Comparison of ENCODE assay signal across 24 cellular contexts in genomic region chr2:228777855-228778355, GRCh38.
"Had no signal": no experiment of that assay in that cellular context is flagged by ENCODE, and none has a peak within 500 bp of the region (broad histone marks: within the 10 kb centered on the region; RNA-seq: fewer than 3 reads in every experiment).

No MANE protein-coding gene starts in this region.

- H3K27ac ChIP-seq: breast epithelium, epithelial cell of prostate, foreskin keratinocyte, sigmoid colon, thoracic aorta, WERI-Rb-1 had no signal

- H3K4me3 Mint-ChIP-seq: activated CD4-positive, alpha-beta T cell treated with anti-CD3 and anti-CD28 coated beads, Interleukin-2, amount 10 ng/mL, durations not matched to agents 7 days and 5 days; activated CD8-positive, alpha-beta memory T cell treated with anti-CD3 and anti-CD28 coated beads, Interleukin-2, amount 10 ng/mL, durations not matched to agents 7 days and 5 days; activated CD8-positive, alpha-beta T cell treated with anti-CD3 and anti-CD28 coated beads for 36 hours; activated naive CD4-positive, alpha-beta T cell treated with anti-CD3 and anti-CD28 coated beads, Interleukin-2, amount 10 ng/mL, durations not matched to agents 7 days and 5 days; memory B cell; T-cell; T-helper 2 cell treated with Interferon-gamma antibody and Interleukin-4, amounts not matched to agents 5 μg/mL and 100 μg/mL, for 36 hours; type B pancreatic cell had no signal

- H3K4me2 ChIP-seq: smooth muscle cell had no signal

- H3K4me1 ChIP-seq: breast epithelium, foreskin keratinocyte, sigmoid colon had no signal

- H3K9me3 Mint-ChIP-seq: type B pancreatic cell had no signal

- H3K4me3 ChIP-seq: breast epithelium, sigmoid colon, smooth muscle cell, thoracic aorta had no signal

- H3K27me3 Mint-ChIP-seq: activated CD4-positive, alpha-beta T cell treated with anti-CD3 and anti-CD28 coated beads, Interleukin-2, amount 10 ng/mL, durations not matched to agents 7 days and 5 days; activated CD8-positive, alpha-beta memory T cell treated with anti-CD3 and anti-CD28 coated beads, Interleukin-2, amount 10 ng/mL, durations not matched to agents 7 days and 5 days; activated CD8-positive, alpha-beta T cell treated with anti-CD3 and anti-CD28 coated beads for 36 hours; activated naive CD4-positive, alpha-beta T cell treated with anti-CD3 and anti-CD28 coated beads, Interleukin-2, amount 10 ng/mL, durations not matched to agents 7 days and 5 days; memory B cell; T-cell had no signal

- H3K9me3 ChIP-seq: sigmoid colon, thoracic aorta had no signal

- H3K36me3 ChIP-seq: breast epithelium, sigmoid colon, thoracic aorta, WERI-Rb-1 had no signal

- DNase-seq: activated CD4-positive, alpha-beta T cell treated with anti-CD3 and anti-CD28 coated beads, Interleukin-2, amount 10 ng/mL, durations not matched to agents 7 days and 5 days; activated CD4-positive, CD25-positive, alpha-beta regulatory T cell treated with anti-CD3 and anti-CD28 coated beads, Interleukin-2, amount 50 U/mL, for 72 hours; activated CD8-positive, alpha-beta memory T cell treated with anti-CD3 and anti-CD28 coated beads, Interleukin-2, amount 10 ng/mL, durations not matched to agents 7 days and 5 days; activated CD8-positive, alpha-beta T cell treated with anti-CD3 and anti-CD28 coated beads for 36 hours; activated effector memory CD4-positive, alpha-beta T cell treated with anti-CD3 and anti-CD28 coated beads, Interleukin-2, amount 50 U/mL, for 16 hours; activated naive CD4-positive, alpha-beta T cell treated with anti-CD3 and anti-CD28 coated beads, Interleukin-2, amount 10 ng/mL, durations not matched to agents 7 days and 5 days; activated T-cell treated with anti-CD3 and anti-CD28 coated beads for 4 hours; cerebellar nuclear complex; foreskin keratinocyte; occipital lobe; posterior cingulate gyrus; sigmoid colon; stimulated activated CD4-positive, alpha-beta T cell treated with anti-CD3 and anti-CD28 coated beads, Interleukin-15, amount 100 ng/mL, for 24 hours; stimulated activated CD8-positive, alpha-beta memory T cell treated with anti-CD3 and anti-CD28 coated beads, Interleukin-4, amount 100 ng/mL, for 48 hours; stimulated activated naive CD4-positive, alpha-beta T cell; T-cell; WERI-Rb-1 had no signal

- H3K4me1 Mint-ChIP-seq: activated CD4-positive, alpha-beta T cell treated with anti-CD3 and anti-CD28 coated beads, Interleukin-2, amount 10 ng/mL, durations not matched to agents 7 days and 5 days; activated CD8-positive, alpha-beta memory T cell treated with anti-CD3 and anti-CD28 coated beads, Interleukin-2, amount 10 ng/mL, durations not matched to agents 7 days and 5 days; activated naive CD4-positive, alpha-beta T cell treated with anti-CD3 and anti-CD28 coated beads, Interleukin-2, amount 10 ng/mL, durations not matched to agents 7 days and 5 days; memory B cell; T-cell had no signal

- H3K27me3 ChIP-seq: breast epithelium, foreskin keratinocyte, sigmoid colon had no signal

- ATAC-seq: activated CD8-positive, alpha-beta memory T cell treated with anti-CD3 and anti-CD28 coated beads, Interleukin-2, amount 10 ng/mL, durations not matched to agents 7 days and 5 days; activated CD8-positive, alpha-beta T cell treated with anti-CD3 and anti-CD28 coated beads for 36 hours; foreskin keratinocyte; T-cell had no signal

- H3K36me3 Mint-ChIP-seq: activated CD8-positive, alpha-beta memory T cell treated with anti-CD3 and anti-CD28 coated beads, Interleukin-2, amount 10 ng/mL, durations not matched to agents 7 days and 5 days; activated naive CD4-positive, alpha-beta T cell treated with anti-CD3 and anti-CD28 coated beads, Interleukin-2, amount 10 ng/mL, durations not matched to agents 7 days and 5 days; memory B cell; T-cell; type B pancreatic cell had no signal

- H3K27ac Mint-ChIP-seq: activated CD4-positive, alpha-beta T cell treated with anti-CD3 and anti-CD28 coated beads, Interleukin-2, amount 10 ng/mL, durations not matched to agents 7 days and 5 days; activated CD8-positive, alpha-beta memory T cell treated with anti-CD3 and anti-CD28 coated beads, Interleukin-2, amount 10 ng/mL, durations not matched to agents 7 days and 5 days; activated CD8-positive, alpha-beta T cell treated with anti-CD3 and anti-CD28 coated beads for 36 hours; activated naive CD4-positive, alpha-beta T cell treated with anti-CD3 and anti-CD28 coated beads, Interleukin-2, amount 10 ng/mL, durations not matched to agents 7 days and 5 days; memory B cell; T-cell; T-helper 2 cell treated with Interferon-gamma antibody and Interleukin-4, amounts not matched to agents 5 μg/mL and 100 μg/mL, for 36 hours; type B pancreatic cell had no signal
